In genomic region chr11:88174627-88175003, GRCh38 we compare ENCODE assay signal across 1 cellular context.
TF ChIP-seq lines count a peak whose summit lies in the region.

No MANE protein-coding gene starts in this region.

TF ChIP-seq in H1, 55 proteins besides CTCF, POLR2A, EP300 and RAD21:
- TF ChIP-seq, protein P1, sequence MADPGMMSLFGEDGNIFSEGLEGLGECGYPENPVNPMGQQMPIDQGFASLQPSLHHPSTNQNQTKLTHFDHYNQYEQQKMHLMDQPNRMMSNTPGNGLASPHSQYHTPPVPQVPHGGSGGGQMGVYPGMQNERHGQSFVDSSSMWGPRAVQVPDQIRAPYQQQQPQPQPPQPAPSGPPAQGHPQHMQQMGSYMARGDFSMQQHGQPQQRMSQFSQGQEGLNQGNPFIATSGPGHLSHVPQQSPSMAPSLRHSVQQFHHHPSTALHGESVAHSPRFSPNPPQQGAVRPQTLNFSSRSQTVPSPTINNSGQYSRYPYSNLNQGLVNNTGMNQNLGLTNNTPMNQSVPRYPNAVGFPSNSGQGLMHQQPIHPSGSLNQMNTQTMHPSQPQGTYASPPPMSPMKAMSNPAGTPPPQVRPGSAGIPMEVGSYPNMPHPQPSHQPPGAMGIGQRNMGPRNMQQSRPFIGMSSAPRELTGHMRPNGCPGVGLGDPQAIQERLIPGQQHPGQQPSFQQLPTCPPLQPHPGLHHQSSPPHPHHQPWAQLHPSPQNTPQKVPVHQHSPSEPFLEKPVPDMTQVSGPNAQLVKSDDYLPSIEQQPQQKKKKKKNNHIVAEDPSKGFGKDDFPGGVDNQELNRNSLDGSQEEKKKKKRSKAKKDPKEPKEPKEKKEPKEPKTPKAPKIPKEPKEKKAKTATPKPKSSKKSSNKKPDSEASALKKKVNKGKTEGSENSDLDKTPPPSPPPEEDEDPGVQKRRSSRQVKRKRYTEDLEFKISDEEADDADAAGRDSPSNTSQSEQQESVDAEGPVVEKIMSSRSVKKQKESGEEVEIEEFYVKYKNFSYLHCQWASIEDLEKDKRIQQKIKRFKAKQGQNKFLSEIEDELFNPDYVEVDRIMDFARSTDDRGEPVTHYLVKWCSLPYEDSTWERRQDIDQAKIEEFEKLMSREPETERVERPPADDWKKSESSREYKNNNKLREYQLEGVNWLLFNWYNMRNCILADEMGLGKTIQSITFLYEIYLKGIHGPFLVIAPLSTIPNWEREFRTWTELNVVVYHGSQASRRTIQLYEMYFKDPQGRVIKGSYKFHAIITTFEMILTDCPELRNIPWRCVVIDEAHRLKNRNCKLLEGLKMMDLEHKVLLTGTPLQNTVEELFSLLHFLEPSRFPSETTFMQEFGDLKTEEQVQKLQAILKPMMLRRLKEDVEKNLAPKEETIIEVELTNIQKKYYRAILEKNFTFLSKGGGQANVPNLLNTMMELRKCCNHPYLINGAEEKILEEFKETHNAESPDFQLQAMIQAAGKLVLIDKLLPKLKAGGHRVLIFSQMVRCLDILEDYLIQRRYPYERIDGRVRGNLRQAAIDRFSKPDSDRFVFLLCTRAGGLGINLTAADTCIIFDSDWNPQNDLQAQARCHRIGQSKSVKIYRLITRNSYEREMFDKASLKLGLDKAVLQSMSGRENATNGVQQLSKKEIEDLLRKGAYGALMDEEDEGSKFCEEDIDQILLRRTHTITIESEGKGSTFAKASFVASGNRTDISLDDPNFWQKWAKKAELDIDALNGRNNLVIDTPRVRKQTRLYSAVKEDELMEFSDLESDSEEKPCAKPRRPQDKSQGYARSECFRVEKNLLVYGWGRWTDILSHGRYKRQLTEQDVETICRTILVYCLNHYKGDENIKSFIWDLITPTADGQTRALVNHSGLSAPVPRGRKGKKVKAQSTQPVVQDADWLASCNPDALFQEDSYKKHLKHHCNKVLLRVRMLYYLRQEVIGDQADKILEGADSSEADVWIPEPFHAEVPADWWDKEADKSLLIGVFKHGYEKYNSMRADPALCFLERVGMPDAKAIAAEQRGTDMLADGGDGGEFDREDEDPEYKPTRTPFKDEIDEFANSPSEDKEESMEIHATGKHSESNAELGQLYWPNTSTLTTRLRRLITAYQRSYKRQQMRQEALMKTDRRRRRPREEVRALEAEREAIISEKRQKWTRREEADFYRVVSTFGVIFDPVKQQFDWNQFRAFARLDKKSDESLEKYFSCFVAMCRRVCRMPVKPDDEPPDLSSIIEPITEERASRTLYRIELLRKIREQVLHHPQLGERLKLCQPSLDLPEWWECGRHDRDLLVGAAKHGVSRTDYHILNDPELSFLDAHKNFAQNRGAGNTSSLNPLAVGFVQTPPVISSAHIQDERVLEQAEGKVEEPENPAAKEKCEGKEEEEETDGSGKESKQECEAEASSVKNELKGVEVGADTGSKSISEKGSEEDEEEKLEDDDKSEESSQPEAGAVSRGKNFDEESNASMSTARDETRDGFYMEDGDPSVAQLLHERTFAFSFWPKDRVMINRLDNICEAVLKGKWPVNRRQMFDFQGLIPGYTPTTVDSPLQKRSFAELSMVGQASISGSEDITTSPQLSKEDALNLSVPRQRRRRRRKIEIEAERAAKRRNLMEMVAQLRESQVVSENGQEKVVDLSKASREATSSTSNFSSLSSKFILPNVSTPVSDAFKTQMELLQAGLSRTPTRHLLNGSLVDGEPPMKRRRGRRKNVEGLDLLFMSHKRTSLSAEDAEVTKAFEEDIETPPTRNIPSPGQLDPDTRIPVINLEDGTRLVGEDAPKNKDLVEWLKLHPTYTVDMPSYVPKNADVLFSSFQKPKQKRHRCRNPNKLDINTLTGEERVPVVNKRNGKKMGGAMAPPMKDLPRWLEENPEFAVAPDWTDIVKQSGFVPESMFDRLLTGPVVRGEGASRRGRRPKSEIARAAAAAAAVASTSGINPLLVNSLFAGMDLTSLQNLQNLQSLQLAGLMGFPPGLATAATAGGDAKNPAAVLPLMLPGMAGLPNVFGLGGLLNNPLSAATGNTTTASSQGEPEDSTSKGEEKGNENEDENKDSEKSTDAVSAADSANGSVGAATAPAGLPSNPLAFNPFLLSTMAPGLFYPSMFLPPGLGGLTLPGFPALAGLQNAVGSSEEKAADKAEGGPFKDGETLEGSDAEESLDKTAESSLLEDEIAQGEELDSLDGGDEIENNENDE (IDR thresholded peaks at IDR 0.05; ENCODE audit: insufficient replicate concordance, low read length), result no peak
- TF ChIP-seq MAFK (IDR thresholded peaks at IDR 0.05; ENCODE audit: low read depth, low read length) (no peak), SUZ12 (IDR thresholded peaks at IDR 0.05; ENCODE audit: low read length) (no peak), RBBP5 (IDR thresholded peaks at IDR 0.05; ENCODE audit: borderline replicate concordance, low read depth, low read length) (0 out of 2 replicates have a peak, but pooled peaks have one; percentile 24), CREB1 (IDR thresholded peaks at IDR 0.05) (peak; percentile 54; the same call in 1 of the 2 replicates), EGR1 (IDR thresholded peaks at IDR 0.05; ENCODE audit: borderline replicate concordance, low read depth, low read length) (no peak), RFX5 (IDR thresholded peaks at IDR 0.05; ENCODE audit: borderline replicate concordance, low read depth, low read length) (no peak)
